ENCODE assay signal across 29 cellular contexts in the genomic region with DNA sequence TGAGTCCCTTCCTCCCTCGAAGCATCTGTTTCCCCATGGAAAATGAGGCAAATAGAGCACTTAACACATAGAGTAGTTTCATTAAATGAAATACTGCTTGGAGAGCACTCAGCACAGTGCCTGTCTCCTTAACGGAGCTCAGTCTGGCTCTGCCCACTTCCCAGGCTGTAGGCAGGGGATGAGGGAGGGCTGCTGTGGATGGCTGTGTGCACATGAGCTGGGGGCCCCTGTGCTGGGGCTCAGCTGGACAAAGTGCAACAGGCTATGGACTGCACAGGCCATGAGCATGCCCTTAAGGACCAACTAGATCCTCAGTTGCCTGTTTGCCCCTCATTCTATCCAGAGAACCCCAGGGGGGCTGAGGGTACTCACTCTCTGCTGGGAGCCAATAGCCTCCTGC. TPM values are rescaled to one million over a fixed set of nuclear protein-coding genes. Genes with fewer than 3 reads are reported as not detected.
DNase-seq lines count a peak whose midpoint lies in the region; ATAC-seq and TF ChIP-seq lines count a peak whose summit lies in the region.
"Had no signal": no experiment of that assay in that cellular context is flagged by ENCODE, and none has a peak within 500 bp of the region (broad histone marks: within the 10 kb centered on the region; RNA-seq: fewer than 3 reads in every experiment).

No MANE protein-coding gene starts in this region.

- H3K4me2 ChIP-seq in mesendoderm (ENCODE audit: low read length): no peak overlapping the region

- no peak overlapping the region for H4K5ac ChIP-seq in mesendoderm (ENCODE audit: low read length)

- peak; percentile 23 for DNase-seq in H7
- peak; percentile 51 for DNase-seq in chondrocyte (ENCODE audit: low spot score)
- DNase-seq in nephron progenitor cell: no peak
- no peak for DNase-seq in head of caudate nucleus
- DNase-seq in NK-92 treated with Interleukin-12 subunit alpha and Interleukin-12 subunit beta, amount 100 ng/mL, for 24 hours (lab: John Stamatoyannopoulos, UW): no peak
- no peak for DNase-seq in mesendoderm
- DNase-seq: activated CD4-positive, alpha-beta T cell treated with anti-CD3 and anti-CD28 coated beads, Interleukin-2, amount 10 ng/mL, durations not matched to agents 7 days and 5 days; activated naive CD4-positive, alpha-beta T cell treated with anti-CD3 and anti-CD28 coated beads, Interleukin-2, amount 50 U/mL, for 16 hours; C1 segment of cervical spinal cord; Calu3; HCEC 1CT; hippocampal formation; immature natural killer cell; naive thymus-derived CD4-positive, alpha-beta T cell; NCI-H1092; NCI-H187 treated with DMSO at 0.1 percent for 48 hours; stimulated activated CD4-positive, alpha-beta T cell treated with anti-CD3 and anti-CD28 coated beads, Interleukin-15, amount 100 ng/mL, for 24 hours had no signal

- H3K27me3 Mint-ChIP-seq in chondrocyte (ENCODE audit: low read depth): no peaks in the 10 kb centered on the region
- peaks cover 3% of the 10 kb centered on the region for H3K27me3 Mint-ChIP-seq in nephron progenitor cell (ENCODE audit: low read depth, poor library complexity)
- H3K27me3 Mint-ChIP-seq: central memory CD8-positive, alpha-beta T cell; stimulated activated naive CD8-positive, alpha-beta T cell treated with anti-CD3 and anti-CD28 coated beads, Interleukin-15, Interleukin-2, amounts not matched to agents 100 ng/mL and 50 ng/mL, for 24 hours; type B pancreatic cell had no signal

- H3K36me3 ChIP-seq in H7 (replicated peaks; ENCODE audit: control insufficient read depth, insufficient read depth, low read length) (no peaks in the 10 kb centered on the region), subcutaneous abdominal adipose tissue (ENCODE audit: control insufficient read depth in 5 of 5, insufficient read depth in 5 of 5, low read length in 5 of 5) (peaks cover 0 to 55% (median 44%) of the 10 kb centered on the region in 5 donors), mesendoderm (ENCODE audit: control insufficient read depth, insufficient read depth, low read length) (no peaks in the 10 kb centered on the region)
- H3K36me3 ChIP-seq: ovary had no signal

- H3K79me2 ChIP-seq in mesendoderm (ENCODE audit: control insufficient read depth, insufficient read depth, low read length): no peaks in the 10 kb centered on the region

- no peak overlapping the region for H3K56ac ChIP-seq in mesendoderm (ENCODE audit: low read length)

- H2BK15ac ChIP-seq in mesendoderm (replicated peaks; ENCODE audit: low read depth): no peak overlapping the region

- no peak for ATAC-seq in HG02571 (IDR thresholded peaks at IDR 0.05; ENCODE audit: unreplicated experiment)
- ATAC-seq: GM12878; naive thymus-derived CD4-positive, alpha-beta T cell; right cardiac atrium; SK-N-SH treated with all-trans-retinoic acid at 6 μM for 48 hours had no signal

- H4K8ac ChIP-seq in mesendoderm (ENCODE audit: low read depth, low read length): no peak overlapping the region

- H3K9me3 Mint-ChIP-seq in chondrocyte (ENCODE audit: low read depth) (peaks cover 2% of the 10 kb centered on the region), nephron progenitor cell (peaks cover 3% of the 10 kb centered on the region)
- H3K9me3 Mint-ChIP-seq: activated CD4-positive, alpha-beta T cell treated with anti-CD3 and anti-CD28 coated beads, Interleukin-2, amount 10 ng/mL, durations not matched to agents 7 days and 5 days; activated T-helper 1 cell treated with anti-CD3 and anti-CD28 coated beads, Interleukin-12 subunit alpha, Interleukin-12 subunit beta, Interleukin-2, Interleukin-4 antibody, amounts not matched to agents 30 ng/mL and 10 ng/mL and 1 ng/mL, durations not matched to agents 14 hours and 24 hours and 36 hours; immature natural killer cell; stimulated activated naive CD8-positive, alpha-beta T cell treated with anti-CD3 and anti-CD28 coated beads, Interleukin-15, Interleukin-2, amounts not matched to agents 100 ng/mL and 50 ng/mL, for 24 hours had no signal

- H3K4me3 Mint-ChIP-seq in chondrocyte (ENCODE audit: unreplicated experiment) (no peak overlapping the region), nephron progenitor cell (no peak overlapping the region)
- H3K4me3 Mint-ChIP-seq: activated CD4-positive, alpha-beta T cell treated with anti-CD3 and anti-CD28 coated beads, Interleukin-2, amount 10 ng/mL, durations not matched to agents 7 days and 5 days; activated T-helper 1 cell treated with anti-CD3 and anti-CD28 coated beads, Interleukin-12 subunit alpha, Interleukin-12 subunit beta, Interleukin-2, Interleukin-4 antibody, amounts not matched to agents 30 ng/mL and 10 ng/mL and 1 ng/mL, durations not matched to agents 14 hours and 24 hours and 36 hours; central memory CD8-positive, alpha-beta T cell; immature natural killer cell; naive thymus-derived CD4-positive, alpha-beta T cell; stimulated activated naive CD8-positive, alpha-beta T cell treated with anti-CD3 and anti-CD28 coated beads, Interleukin-15, Interleukin-2, amounts not matched to agents 100 ng/mL and 50 ng/mL, for 24 hours; type B pancreatic cell had no signal

- H3K36me3 Mint-ChIP-seq in chondrocyte (ENCODE audit: low read depth) (peaks cover 23% of the 10 kb centered on the region), nephron progenitor cell (ENCODE audit: low read depth) (peaks cover 40% of the 10 kb centered on the region)

- H3K23ac ChIP-seq in mesendoderm (ENCODE audit: low read length): no peak overlapping the region

- H3K9me3 ChIP-seq in subcutaneous abdominal adipose tissue (ENCODE audit: control insufficient read depth in 5 of 5, low read length in 5 of 5): no peaks in the 10 kb centered on the region
- H3K9me3 ChIP-seq: ovary had no signal

- H3K4me1 Mint-ChIP-seq in chondrocyte (ENCODE audit: low read depth): peaks cover 41% of the 10 kb centered on the region
- peaks cover 39% of the 10 kb centered on the region for H3K4me1 Mint-ChIP-seq in nephron progenitor cell
- H3K4me1 Mint-ChIP-seq: immature natural killer cell had no signal

- H3K27ac Mint-ChIP-seq in chondrocyte (ENCODE audit: unreplicated experiment) (no peak overlapping the region), nephron progenitor cell (peak overlapping the region; percentile 60)
- H3K27ac Mint-ChIP-seq: activated CD4-positive, alpha-beta T cell treated with anti-CD3 and anti-CD28 coated beads, Interleukin-2, amount 10 ng/mL, durations not matched to agents 7 days and 5 days; activated T-helper 1 cell treated with anti-CD3 and anti-CD28 coated beads, Interleukin-12 subunit alpha, Interleukin-12 subunit beta, Interleukin-2, Interleukin-4 antibody, amounts not matched to agents 30 ng/mL and 10 ng/mL and 1 ng/mL, durations not matched to agents 14 hours and 24 hours and 36 hours; immature natural killer cell; naive thymus-derived CD4-positive, alpha-beta T cell; stimulated activated naive CD8-positive, alpha-beta T cell treated with anti-CD3 and anti-CD28 coated beads, Interleukin-15, Interleukin-2, amounts not matched to agents 100 ng/mL and 50 ng/mL, for 24 hours; type B pancreatic cell had no signal

- no peak overlapping the region for H2AK5ac ChIP-seq in mesendoderm (ENCODE audit: low read length)

- WGBS in mesendoderm (ENCODE audit: extremely low coverage, insufficient coverage, low lambda C conversion rate): no CpG with 5 or more reads among the region's 2 CpGs

- no peak overlapping the region for H3K4ac ChIP-seq in mesendoderm (ENCODE audit: low read depth, low read length)

- H2BK5ac ChIP-seq in mesendoderm (ENCODE audit: low read length): no peak overlapping the region

- H3K27ac ChIP-seq in subcutaneous abdominal adipose tissue (ENCODE audit: low read depth, low read length) (peak overlapping the region; percentile 99), mesendoderm (ENCODE audit: low read depth, low read length) (no peak overlapping the region)
- H3K27ac ChIP-seq: HL-60, RWPE1 had no signal

- intact Hi-C loops in head of caudate nucleus (cut with DNase I): no loop called here

- no peak overlapping the region for H3K18ac ChIP-seq in mesendoderm (ENCODE audit: low read length)

- H3K4me3 ChIP-seq in H7 (ENCODE audit: insufficient read depth, low read depth, low read length) (no peak overlapping the region), subcutaneous abdominal adipose tissue (ENCODE audit: low read depth in 1 of 5, low read length in 5 of 5) (no peak overlapping the region), mesendoderm (ENCODE audit: low read length) (no peak overlapping the region)
- H3K4me3 ChIP-seq: GM12878, ovary had no signal

- H3K9ac ChIP-seq in subcutaneous abdominal adipose tissue (ENCODE audit: low read length in 5 of 5) (peak overlapping the region in 1 of 5 donors; percentile 50), mesendoderm (ENCODE audit: low read length) (no peak overlapping the region)

- no peaks in the 10 kb centered on the region for H3K27me3 ChIP-seq in H7 (ENCODE audit: control insufficient read depth, insufficient read depth, low read length)
- no peaks in the 10 kb centered on the region for H3K27me3 ChIP-seq in subcutaneous abdominal adipose tissue (ENCODE audit: control insufficient read depth in 5 of 5, insufficient read depth in 4 of 5, low read length in 5 of 5)
- H3K27me3 ChIP-seq in mesendoderm (ENCODE audit: insufficient read depth, low read length, poor library complexity): no peaks in the 10 kb centered on the region
- H3K27me3 ChIP-seq: ovary had no signal

- H3K4me1 ChIP-seq in subcutaneous abdominal adipose tissue (ENCODE audit: control insufficient read depth in 5 of 5, insufficient read depth in 5 of 5, low read length in 5 of 5) (peaks cover 13 to 55% (median 49%) of the 10 kb centered on the region in 5 donors), mesendoderm (ENCODE audit: control insufficient read depth, low read depth, low read length) (peaks cover 12% of the 10 kb centered on the region)

- TF ChIP-seq CTCF in chondrocyte (IDR thresholded peaks at IDR 0.05) (no peak), nephron progenitor cell (IDR thresholded peaks at IDR 0.05) (no peak)

- no peak overlapping the region for H2BK120ac ChIP-seq in mesendoderm (ENCODE audit: low read depth, low read length)

- no peaks in the 10 kb centered on the region for H3K79me1 ChIP-seq in mesendoderm (ENCODE audit: low read length)

RNA-seq across cellular contexts. Expression of a gene that starts 14.5 kb away (rescaled TPM):
- 7.5 and 9.0 TPM in 2 replicates for total RNA-seq in H7 (2014; rRNA removed; shearing (Covaris generic))
- 37.4 to 45.1 TPM (median 43.8 TPM) in 3 replicates for total RNA-seq in chondrocyte
- 4.7 TPM for polyA plus RNA-seq in mesendoderm (2013, experiment 1 of 2)
- 5.0 TPM for polyA plus RNA-seq in mesendoderm (2013, experiment 2 of 2)

Comparison
In these comparisons a context has a peak if more than half of its experiments do, and no peak if none do; other contexts are left out.
1. DNase-seq: peak in H7 (single experiment) and chondrocyte (single experiment); none in nephron progenitor cell (single experiment), head of caudate nucleus (0 of 42), NK-92 treated with Interleukin-12 subunit alpha and Interleukin-12 subunit beta, amount 100 ng/mL, for 24 hours (single experiment) and mesendoderm (single experiment).